ENCODE assay signal across 1 cellular context in genomic region chr14:66495214-66496098, GRCh38.
TF ChIP-seq lines count a peak whose summit lies in the region.

No MANE protein-coding gene starts in this region.

TF ChIP-seq in GM12878, 131 proteins besides CTCF, POLR2A, EP300 and RAD21:
- TF ChIP-seq YY1 (IDR thresholded peaks at IDR 0.05; ENCODE audit: low read depth, low read length): peak; percentile 56; the same call in 1 of the 2 replicates
- TF ChIP-seq STAT3 (IDR thresholded peaks at IDR 0.05; ENCODE audit: low read depth, low read length): 0 out of 2 replicates have a peak, but pooled peaks have one; percentile 44
- no peak for TF ChIP-seq ZNF24 (IDR thresholded peaks at IDR 0.05)
- TF ChIP-seq SMC3 (IDR thresholded peaks at IDR 0.05; ENCODE audit: borderline replicate concordance, low read length): peak; percentile 84; the same call in 1 of the 2 replicates
